24 cellular contexts compared by ENCODE assay signal in the genomic region with DNA sequence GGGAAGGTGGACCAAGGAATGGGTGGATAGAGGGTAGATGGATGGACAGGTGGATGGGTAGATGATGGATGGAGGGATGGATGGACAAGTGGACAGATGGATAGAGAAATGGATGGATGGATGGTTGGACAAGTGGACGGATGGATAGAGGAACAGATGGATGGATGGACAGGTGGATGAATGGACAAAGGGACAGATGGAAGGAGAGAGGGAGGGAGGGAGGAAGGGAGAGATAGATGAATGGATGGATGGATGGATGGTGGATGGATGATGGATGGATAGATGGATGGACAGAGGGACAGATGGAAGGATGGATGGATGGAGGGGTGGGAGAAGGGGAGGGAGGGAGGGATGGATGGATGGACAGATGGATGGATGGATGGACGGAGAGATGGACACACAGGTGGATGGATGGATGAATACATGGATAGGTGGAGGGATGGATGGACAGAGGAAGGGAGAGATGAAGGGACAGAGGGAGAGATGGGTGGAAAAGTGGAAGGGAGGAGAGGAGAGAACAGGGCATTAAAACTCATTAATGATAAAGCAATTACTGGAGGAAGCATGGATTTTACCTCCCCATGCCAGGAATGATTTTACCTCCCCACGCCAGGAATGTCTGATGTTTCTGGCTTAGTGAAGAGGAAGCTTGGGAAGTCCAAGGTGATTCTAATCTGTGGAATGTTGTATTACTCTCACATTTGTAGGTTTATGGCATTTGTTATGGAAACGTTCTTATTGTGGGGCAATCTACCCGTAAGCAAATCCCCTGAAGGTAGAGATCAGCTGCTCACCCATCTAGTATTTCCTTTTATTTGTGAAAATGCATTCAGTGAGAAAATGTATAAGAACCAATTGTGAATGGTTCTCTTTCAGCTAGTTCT.
"Had no signal": no experiment of that assay in that cellular context is flagged by ENCODE, and none has a peak within 500 bp of the region (broad histone marks: within the 10 kb centered on the region; RNA-seq: fewer than 3 reads in every experiment).

No MANE protein-coding gene starts in this region.

- H3K27ac ChIP-seq: esophagus muscularis mucosa, gastrocnemius medialis, spleen, thoracic aorta, vagina had no signal

- H3K27me3 ChIP-seq: gastrocnemius medialis, spleen, vagina had no signal

- H3K27me3 Mint-ChIP-seq: activated CD4-positive, alpha-beta memory T cell treated with anti-CD3 and anti-CD28 coated beads, Interleukin-2, amount 10 ng/mL, durations not matched to agents 7 days and 5 days; activated CD4-positive, alpha-beta T cell treated with anti-CD3 and anti-CD28 coated beads, Interleukin-2, amount 10 ng/mL, durations not matched to agents 24 days and 14 days; activated naive CD4-positive, alpha-beta T cell treated with anti-CD3 and anti-CD28 coated beads, Interleukin-2, amount 10 ng/mL, durations not matched to agents 7 days and 5 days; brain; T-helper 17 cell had no signal

- H3K36me3 Mint-ChIP-seq: activated naive CD4-positive, alpha-beta T cell treated with anti-CD3 and anti-CD28 coated beads, Interleukin-2, amount 10 ng/mL, durations not matched to agents 7 days and 5 days; brain; type B pancreatic cell had no signal

- H3K9me3 Mint-ChIP-seq: activated CD4-positive, alpha-beta T cell treated with anti-CD3 and anti-CD28 coated beads, Interleukin-2, amount 10 ng/mL, durations not matched to agents 24 days and 14 days; type B pancreatic cell had no signal

- H3K4me3 Mint-ChIP-seq: activated CD4-positive, alpha-beta memory T cell treated with anti-CD3 and anti-CD28 coated beads, Interleukin-2, amount 10 ng/mL, durations not matched to agents 7 days and 5 days; activated CD4-positive, alpha-beta T cell treated with anti-CD3 and anti-CD28 coated beads, Interleukin-2, amount 10 ng/mL, durations not matched to agents 24 days and 14 days; activated naive CD4-positive, alpha-beta T cell treated with anti-CD3 and anti-CD28 coated beads, Interleukin-2, amount 10 ng/mL, durations not matched to agents 7 days and 5 days; brain; T-helper 17 cell; type B pancreatic cell had no signal

- H3K4me3 ChIP-seq: esophagus muscularis mucosa, gastrocnemius medialis, mucosa of descending colon, spleen, thoracic aorta, vagina had no signal

- H3K36me3 ChIP-seq: esophagus muscularis mucosa, gastrocnemius medialis, spleen, thoracic aorta, vagina had no signal

- H3K4me1 ChIP-seq: gastrocnemius medialis, spleen had no signal

- ATAC-seq: activated CD4-positive, CD25-positive, alpha-beta regulatory T cell treated with anti-CD3 and anti-CD28 coated beads, Interleukin-2, amount 50 U/mL, for 24 hours; gastrocnemius medialis; mucosa of descending colon; T-helper 17 cell had no signal

- DNase-seq: activated CD4-positive, alpha-beta memory T cell treated with anti-CD3 and anti-CD28 coated beads, Interleukin-2, amount 10 ng/mL, durations not matched to agents 7 days and 5 days; activated CD4-positive, alpha-beta T cell treated with anti-CD3 and anti-CD28 coated beads, Interleukin-2, amount 10 ng/mL, durations not matched to agents 24 days and 14 days; activated effector memory CD4-positive, alpha-beta T cell treated with anti-CD3 and anti-CD28 coated beads, Interleukin-2, amount 50 U/mL, for 16 hours; activated naive CD4-positive, alpha-beta T cell treated with anti-CD3 and anti-CD28 coated beads, Interleukin-2, amount 10 ng/mL, durations not matched to agents 7 days and 5 days; activated T-cell treated with anti-CD3 and anti-CD28 coated beads for 4 hours; amygdala; central memory CD4-positive, alpha-beta T cell; effector memory CD4-positive, alpha-beta T cell; gastrocnemius medialis; hypothalamus; left cardiac atrium; mesendoderm; occipital lobe; spleen; stimulated activated CD4-positive, alpha-beta T cell treated with anti-CD3 and anti-CD28 coated beads, Interleukin-4, amount 100 ng/mL, for 1 hour; stimulated activated naive CD4-positive, alpha-beta T cell; T-helper 17 cell had no signal

- H3K9me3 ChIP-seq: esophagus muscularis mucosa, gastrocnemius medialis, mucosa of descending colon, thoracic aorta, vagina had no signal

- H3K27ac Mint-ChIP-seq: activated CD4-positive, alpha-beta memory T cell treated with anti-CD3 and anti-CD28 coated beads, Interleukin-2, amount 10 ng/mL, durations not matched to agents 7 days and 5 days; activated CD4-positive, alpha-beta T cell treated with anti-CD3 and anti-CD28 coated beads, Interleukin-2, amount 10 ng/mL, durations not matched to agents 24 days and 14 days; activated naive CD4-positive, alpha-beta T cell treated with anti-CD3 and anti-CD28 coated beads, Interleukin-2, amount 10 ng/mL, durations not matched to agents 7 days and 5 days; T-helper 17 cell; type B pancreatic cell had no signal

- H3K4me1 Mint-ChIP-seq: activated CD4-positive, alpha-beta memory T cell treated with anti-CD3 and anti-CD28 coated beads, Interleukin-2, amount 10 ng/mL, durations not matched to agents 7 days and 5 days; activated CD4-positive, alpha-beta T cell treated with anti-CD3 and anti-CD28 coated beads, Interleukin-2, amount 10 ng/mL, durations not matched to agents 24 days and 14 days; activated naive CD4-positive, alpha-beta T cell treated with anti-CD3 and anti-CD28 coated beads, Interleukin-2, amount 10 ng/mL, durations not matched to agents 7 days and 5 days had no signal
